Comparison of ENCODE assay signal across 19 cellular contexts in the genomic region with DNA sequence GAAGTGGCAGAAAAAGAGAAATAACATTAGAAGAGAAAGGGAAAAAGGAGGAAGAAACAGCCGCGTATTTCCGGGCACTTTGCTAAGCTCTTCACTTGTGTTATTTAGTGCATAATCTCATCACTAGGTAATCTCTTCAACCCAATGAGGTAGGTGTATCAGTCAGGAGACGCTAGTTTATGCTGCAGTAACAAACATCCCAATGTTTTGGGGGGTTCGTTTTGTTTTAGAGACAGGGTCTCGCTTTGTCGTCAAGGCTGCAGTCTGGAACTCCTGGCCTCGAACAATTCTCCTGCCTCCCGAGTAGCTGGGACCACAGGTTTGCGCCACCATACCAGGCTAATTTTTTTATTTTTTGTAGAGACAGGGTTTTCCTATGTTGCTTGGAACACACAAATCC.
A peak's percentile ranks its signal among the peaks of the same experiment; 100 is the strongest.
DNase-seq lines count a peak whose midpoint lies in the region; ATAC-seq, FAIRE-seq and TF ChIP-seq lines count a peak whose summit lies in the region.
"Had no signal": no experiment of that assay in that cellular context is flagged by ENCODE, and none has a peak within 500 bp of the region (broad histone marks: within the 10 kb centered on the region; RNA-seq: fewer than 3 reads in every experiment).

No MANE protein-coding gene starts in this region.

- POLR2A ChIA-PET in HepG2 (lab: Yijun Ruan, JAX) (interaction anchor here (0.6 to 11.0 kb wide), 4 partner anchors 13 to 45 kb away, joined by 3 to 97 read pairs (median 20); no protein-coding TSS in a partner anchor), K562 (lab: Yijun Ruan, JAX) (interaction anchor here (0.8 kb wide), 1 partner anchor 9 kb away, joined by 3 read pairs; no protein-coding TSS in a partner anchor)

- H3K9ac ChIP-seq in HepG2 (ENCODE audit: insufficient read depth, low read depth, low read length) = no peak overlapping the region
- no peak overlapping the region for H3K9ac ChIP-seq in K562 (ENCODE audit: insufficient read depth in 1 of 2, low read depth in 2 of 2, low read length in 2 of 2)
- H3K9ac ChIP-seq in mesendoderm (ENCODE audit: low read length) = no peak overlapping the region

- no peaks in the 10 kb centered on the region for H3K9me3 ChIP-seq in HepG2 (ENCODE audit: low read length)
- no peaks in the 10 kb centered on the region for H3K9me3 ChIP-seq in right lobe of liver
- no peaks in the 10 kb centered on the region for H3K9me3 ChIP-seq in K562 (replicated peaks; ENCODE audit: control insufficient read depth, insufficient read depth, low read depth, low read length)
- H3K9me3 ChIP-seq in neutrophil = no peaks in the 10 kb centered on the region
- H3K9me3 ChIP-seq: SJCRH30 had no signal

- no peak overlapping the region for H3K56ac ChIP-seq in mesendoderm (ENCODE audit: low read length)

- no peaks in the 10 kb centered on the region for H3K27me3 ChIP-seq in HepG2 (ENCODE audit: control insufficient read depth in 1 of 2, insufficient read depth in 2 of 2, low read length in 2 of 2)
- no peaks in the 10 kb centered on the region for H3K27me3 ChIP-seq in right lobe of liver
- no peaks in the 10 kb centered on the region for H3K27me3 ChIP-seq in K562 (ENCODE audit: control insufficient read depth in 2 of 2, insufficient read depth in 2 of 2, low read length in 2 of 2)
- no peaks in the 10 kb centered on the region for H3K27me3 ChIP-seq in neutrophil
- no peaks in the 10 kb centered on the region for H3K27me3 ChIP-seq in mesendoderm (ENCODE audit: insufficient read depth, low read length, poor library complexity)
- H3K27me3 ChIP-seq: SJCRH30 had no signal

- H2AK5ac ChIP-seq in mesendoderm (ENCODE audit: low read length) = no peak overlapping the region

- no peak overlapping the region for H3K4ac ChIP-seq in mesendoderm (ENCODE audit: low read depth, low read length)

- BruUV-seq in HepG2 (replicated peaks; lab: Mats Ljungman, UMichigan) (no TSS peak), K562 (replicated peaks; lab: Mats Ljungman, UMichigan) (no TSS peak)

- H3K27ac ChIP-seq in HepG2 (ENCODE audit: extremely low read length, insufficient read depth, low read length) = no peak overlapping the region
- H3K27ac ChIP-seq in right lobe of liver = no peak overlapping the region
- no peak overlapping the region for H3K27ac ChIP-seq in K562 (ENCODE audit: extremely low read depth, low read depth, low read length)
- H3K27ac ChIP-seq in neutrophil = peak overlapping the region; percentile 74
- no peak overlapping the region for H3K27ac ChIP-seq in mesendoderm (ENCODE audit: low read depth, low read length)
- H3K27ac ChIP-seq: SJCRH30 had no signal

- TF ChIP-seq CTCF in HepG2 (CRISPR knock-in tag; IDR thresholded peaks at IDR 0.05) (no peak), right lobe of liver (IDR thresholded peaks at IDR 0.05) (no peak), K562 (IDR thresholded peaks at IDR 0.05 in 2 of 3, conservative IDR thresholded peaks at IDR 0.05 in 1 of 3; ENCODE audit: insufficient read depth in 2 of 3, low read depth in 1 of 3, low read length in 3 of 3) (no peak), neutrophil (IDR thresholded peaks at IDR 0.05) (no peak), GM13976 (IDR thresholded peaks at IDR 0.05; ENCODE audit: borderline replicate concordance, control extremely low read depth, extremely low read depth, insufficient read depth, missing control alignments) (no peak)

- H2AFZ ChIP-seq in HepG2 (ENCODE audit: low read length) (no peak overlapping the region), K562 (ENCODE audit: low read depth, low read length) (no peak overlapping the region)

- no peak overlapping the region for H3K4me3 ChIP-seq in HepG2 (replicated peaks in 1 of 3; ENCODE audit: insufficient read depth in 1 of 3, low read depth in 2 of 3, low read length in 3 of 3)
- H3K4me3 ChIP-seq in right lobe of liver = no peak overlapping the region
- no peak overlapping the region for H3K4me3 ChIP-seq in K562
- no peak overlapping the region for H3K4me3 ChIP-seq in neutrophil (ENCODE audit: low read depth in 1 of 2, low read length in 1 of 2)
- no peak overlapping the region for H3K4me3 ChIP-seq in mesendoderm (ENCODE audit: low read length)
- H3K4me3 ChIP-seq: SJCRH30 had no signal

- TF ChIP-seq EP300 in HepG2 (IDR thresholded peaks at IDR 0.05; ENCODE audit: low read depth in 2 of 2, low read length in 2 of 2) (no peak), HepG2 (CRISPR knock-in tag; IDR thresholded peaks at IDR 0.05; ENCODE audit: borderline replicate concordance) (no peak), K562 (IDR thresholded peaks at IDR 0.05; ENCODE audit: low read length) (no peak)

- intact Hi-C loops in HepG2 (cut with micrococcal nuclease; ENCODE audit: unreplicated experiment) = loop anchor here (5.0 kb wide), 1 partner anchor 337 kb away; no protein-coding TSS in a partner anchor
- intact Hi-C loops in right lobe of liver (cut with DNase I) = loop anchor here in 1 of 2 donors (10.0 kb wide), 2 partner anchors 60 to 200 kb away; partner anchors contain the start of gene ZFP36L2
- intact Hi-C loops in K562 (cut with micrococcal nuclease) = no loop called here

- H3K79me1 ChIP-seq in mesendoderm (ENCODE audit: low read length) = no peaks in the 10 kb centered on the region

- CTCF ChIA-PET in HepG2 (lab: Yijun Ruan, JAX; ENCODE audit: low intra/inter-chr PET ratio, low total read pairs) = no interaction called here
- CTCF ChIA-PET in K562 (lab: Yijun Ruan, JAX; ENCODE audit: low intra/inter-chr PET ratio) = no interaction called here

- H2BK5ac ChIP-seq in mesendoderm (ENCODE audit: low read length) = no peak overlapping the region

- WGBS in HepG2 (ENCODE audit: low lambda C conversion rate) = 91% methylated on average over 10 of the region's 10 CpGs
- WGBS in right lobe of liver (ENCODE audit: insufficient coverage, low coverage, low lambda C conversion rate, missing lambda C conversion rate) = 81% methylated on average over 9 of the region's 10 CpGs
- 77% methylated on average over 7 of the region's 10 CpGs for WGBS in K562 (ENCODE audit: insufficient coverage, low coverage, missing lambda C conversion rate)
- no CpG with 5 or more reads among the region's 10 CpGs for WGBS in mesendoderm (ENCODE audit: extremely low coverage, insufficient coverage, low lambda C conversion rate)

- no peak for FAIRE-seq in HepG2 (lab: Jason Lieb, UNC)
- FAIRE-seq in K562 (lab: Jason Lieb, UNC) = no peak
- FAIRE-seq: A204.1, D721Med, H1 had no signal

- ATAC-seq in HepG2 (no peak), right lobe of liver (no peak), K562 (no peak)
- ATAC-seq: PC-3 had no signal

- no peak overlapping the region for H2BK120ac ChIP-seq in mesendoderm (ENCODE audit: low read depth, low read length)

- DNase-seq in HepG2 (ENCODE audit: low spot score) (no peak), right lobe of liver (no peak), K562 (ENCODE audit: extremely low read depth in 1 of 4, low spot score in 3 of 4) (no peak), GM03348 (ENCODE audit: low spot score) (no peak), mesendoderm (no peak), foreskin melanocyte (no peak), GM13976 (ENCODE audit: low spot score) (no peak)
- DNase-seq: DMS79, Kasumi-1, MM.1S, NCI-H1092 treated with DMSO at 0.1 percent for 48 hours, NCI-H2081 treated with DMSO at 0.1 percent for 48 hours, NCI-H510A treated with DMSO at 0.1 percent for 48 hours, PC-3 had no signal

- no peak overlapping the region for H3K18ac ChIP-seq in mesendoderm (ENCODE audit: low read length)

- H4K20me1 ChIP-seq in HepG2 (ENCODE audit: insufficient read depth, low read length) (no peaks in the 10 kb centered on the region), K562 (replicated peaks; ENCODE audit: control insufficient read depth, insufficient read depth, low read length) (no peaks in the 10 kb centered on the region; the same call in 1 of the 2 replicates)

- H4K5ac ChIP-seq in mesendoderm (ENCODE audit: low read length) = no peak overlapping the region

- H3K23ac ChIP-seq in mesendoderm (ENCODE audit: low read length) = no peak overlapping the region

- no peaks in the 10 kb centered on the region for H3K9me1 ChIP-seq in K562 (ENCODE audit: control insufficient read depth, insufficient read depth, low read length)

- TF ChIP-seq POLR2A in HepG2 (IDR thresholded peaks at IDR 0.05; ENCODE audit: insufficient read depth in 1 of 2, low read depth in 2 of 2, low read length in 2 of 2) (no peak), right lobe of liver (IDR thresholded peaks at IDR 0.05) (no peak), K562 (conservative IDR thresholded peaks at IDR 0.05) (no peak)

- H3K4me1 ChIP-seq in HepG2 (ENCODE audit: insufficient read depth, low read length) (peaks cover 84% of the 10 kb centered on the region), right lobe of liver (peaks cover 0 to 33% (median 16%) of the 10 kb centered on the region in 4 donors), K562 (replicated peaks in 1 of 2; ENCODE audit: control insufficient read depth in 2 of 2, insufficient read depth in 2 of 2, low read length in 2 of 2) (peaks cover 19 to 36% of the 10 kb centered on the region in 2 experiments), neutrophil (ENCODE audit: control insufficient read depth in 1 of 2, insufficient read depth in 1 of 2, low read depth in 1 of 2, low read length in 1 of 2) (peaks cover 48 to 56% of the 10 kb centered on the region in 2 experiments), mesendoderm (ENCODE audit: control insufficient read depth, low read depth, low read length) (no peaks in the 10 kb centered on the region)

- H4K8ac ChIP-seq in mesendoderm (ENCODE audit: low read depth, low read length) = no peak overlapping the region

- H3K36me3 ChIP-seq in HepG2 (replicated peaks in 1 of 2; ENCODE audit: control insufficient read depth in 1 of 2, insufficient read depth in 2 of 2, low read length in 2 of 2) = no peaks in the 10 kb centered on the region
- no peaks in the 10 kb centered on the region for H3K36me3 ChIP-seq in right lobe of liver
- H3K36me3 ChIP-seq in K562 (ENCODE audit: control insufficient read depth, insufficient read depth, low read length) = no peaks in the 10 kb centered on the region
- H3K36me3 ChIP-seq in neutrophil = no peaks in the 10 kb centered on the region
- no peaks in the 10 kb centered on the region for H3K36me3 ChIP-seq in mesendoderm (ENCODE audit: control insufficient read depth, insufficient read depth, low read length)
- H3K36me3 ChIP-seq: SJCRH30 had no signal

- H3K4me2 ChIP-seq in HepG2 (ENCODE audit: low read depth, low read length) = no peak overlapping the region
- no peak overlapping the region for H3K4me2 ChIP-seq in K562 (ENCODE audit: insufficient read depth, low read length)
- H3K4me2 ChIP-seq in mesendoderm (ENCODE audit: low read length) = no peak overlapping the region

- H2BK15ac ChIP-seq in mesendoderm (replicated peaks; ENCODE audit: low read depth) = no peak overlapping the region

- TF ChIP-seq RAD21 in HepG2 (CRISPR knock-in tag; IDR thresholded peaks at IDR 0.05) (no peak), K562 (CRISPR knock-in tag; conservative IDR thresholded peaks at IDR 0.05 in 1 of 2, IDR thresholded peaks at IDR 0.05 in 1 of 2) (no peak)

- in situ Hi-C loops in HepG2 (cut with HindIII; ENCODE audit: extremely low pct_ligation_motif_present, low pct_unique_long_range_greater_than_20kb) = loop anchor here (10.0 kb wide), 1 partner anchor 60 kb away; the partner anchor contains the start of gene ZFP36L2
- in situ Hi-C loops in K562 (cut with MboI) = no loop called here
- in situ Hi-C loops in GM13976 (cut with MboI; ENCODE audit: low sequenced_read_pairs, unreplicated experiment) = no loop called here

- H3K79me2 ChIP-seq in HepG2 (ENCODE audit: insufficient read depth, low read length) (no peaks in the 10 kb centered on the region), K562 (ENCODE audit: control insufficient read depth, insufficient read depth, low read length) (no peaks in the 10 kb centered on the region), mesendoderm (ENCODE audit: control insufficient read depth, insufficient read depth, low read length) (no peaks in the 10 kb centered on the region)

Comparison
In these comparisons a context has a peak if more than half of its experiments do, and no peak if none do; other contexts are left out.
1. Of the 241 proteins assayed by ChIP-seq in both HepG2 and K562: peak only in HepG2: none; only in K562: none; in both: ZNF12; in neither: 240.